11 cellular contexts compared by ENCODE assay signal in the genomic region with DNA sequence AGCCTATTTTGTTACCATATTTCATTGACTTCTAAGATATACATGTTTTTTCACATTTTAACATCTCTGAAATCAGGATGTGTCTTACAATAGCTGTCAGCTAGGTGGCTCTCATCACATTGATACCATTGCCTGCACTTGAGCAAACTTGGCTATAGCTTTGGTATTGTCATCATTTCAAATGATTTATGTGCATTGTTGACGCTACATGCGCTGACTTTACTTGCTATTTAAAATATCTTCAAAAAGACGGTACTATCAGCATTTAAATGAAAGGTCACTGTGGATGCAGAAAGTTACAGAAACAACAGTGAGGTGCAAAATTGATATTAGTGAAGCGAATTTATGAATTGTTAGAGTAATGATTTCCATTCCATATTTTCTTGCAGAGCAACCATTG. TPM values are rescaled to one million over a fixed set of nuclear protein-coding genes. Genes with fewer than 3 reads are reported as not detected.
A peak's percentile ranks its signal among the peaks of the same experiment; 100 is the strongest.
DNase-seq lines count a peak whose midpoint lies in the region; FAIRE-seq and TF ChIP-seq lines count a peak whose summit lies in the region.
"Had no signal": no experiment of that assay in that cellular context is flagged by ENCODE, and none has a peak within 500 bp of the region (broad histone marks: within the 10 kb centered on the region; RNA-seq: fewer than 3 reads in every experiment).

No MANE protein-coding gene starts in this region.

- no peaks in the 10 kb centered on the region for H3K4me1 ChIP-seq in astrocyte (ENCODE audit: insufficient read depth, low read length)

- no peak overlapping the region for H3K27ac Mint-ChIP-seq in astrocyte (ENCODE audit: unreplicated experiment)
- H3K27ac Mint-ChIP-seq: activated CD4-positive, alpha-beta T cell treated with anti-CD3 and anti-CD28 coated beads for 36 hours; stimulated activated memory B cell treated with anti-CD40 and anti-IgM and Interleukin-4, amounts not matched to agents 10 μg/mL and 1 μg/mL and 100 μg/mL, for 72 hours had no signal

- no peaks in the 10 kb centered on the region for H3K9me2 ChIP-seq in neural cell (ENCODE audit: insufficient read depth, low read length)

- H3K36me3 Mint-ChIP-seq in astrocyte (ENCODE audit: low read depth, unreplicated experiment) = peaks cover 4% of the 10 kb centered on the region
- H3K36me3 Mint-ChIP-seq: stimulated activated memory B cell treated with anti-CD40 and anti-IgM and Interleukin-4, amounts not matched to agents 10 μg/mL and 1 μg/mL and 100 μg/mL, for 72 hours had no signal

- H3K9me3 ChIP-seq in astrocyte (ENCODE audit: insufficient read depth, low read depth, low read length) = no peaks in the 10 kb centered on the region
- no peaks in the 10 kb centered on the region for H3K9me3 ChIP-seq in neural cell (ENCODE audit: low read length)

- H3K27me3 ChIP-seq in astrocyte (ENCODE audit: insufficient read depth, low read length) = no peaks in the 10 kb centered on the region
- H3K27me3 ChIP-seq in neural cell (ENCODE audit: insufficient read depth, low read depth, low read length) = no peaks in the 10 kb centered on the region

- no peak overlapping the region for H3K4me3 ChIP-seq in astrocyte (ENCODE audit: insufficient read depth, low read depth, low read length)
- no peak overlapping the region for H3K4me3 ChIP-seq in neural cell (ENCODE audit: low read length)

- no peak overlapping the region for H3K4me2 ChIP-seq in astrocyte (ENCODE audit: low read length)
- H3K4me2 ChIP-seq in neural cell (ENCODE audit: low read length) = no peak overlapping the region

- no peaks in the 10 kb centered on the region for H3K36me3 ChIP-seq in astrocyte (ENCODE audit: insufficient read depth, low read length)
- no peaks in the 10 kb centered on the region for H3K36me3 ChIP-seq in neural cell (ENCODE audit: insufficient read depth, low read length)

- TF ChIP-seq CTCF in astrocyte (IDR thresholded peaks at IDR 0.05; ENCODE audit: insufficient read depth, low read depth, low read length) (peak; percentile 43), neural cell (IDR thresholded peaks at IDR 0.05; ENCODE audit: poor library complexity, severe bottlenecking) (peak; percentile 81)

- peak; percentile 34 for FAIRE-seq in astrocyte (lab: Jason Lieb, UNC)

- H3F3A ChIP-seq in neural cell (ENCODE audit: insufficient read depth, low read length, poor library complexity, severe bottlenecking) = no peaks in the 10 kb centered on the region

- peaks cover 6% of the 10 kb centered on the region for H3K4me1 Mint-ChIP-seq in astrocyte (ENCODE audit: low read depth, unreplicated experiment)
- H3K4me1 Mint-ChIP-seq: stimulated activated memory B cell treated with anti-CD40 and anti-IgM and Interleukin-4, amounts not matched to agents 10 μg/mL and 1 μg/mL and 100 μg/mL, for 72 hours had no signal

- TF ChIP-seq RAD21 in Ishikawa (IDR thresholded peaks at IDR 0.05; ENCODE audit: low read depth) (peak; percentile 34; the same call in 1 of the 2 replicates), neural cell (conservative IDR thresholded peaks at IDR 0.05) (peak; percentile 80)

- no peak overlapping the region for H3K4me3 Mint-ChIP-seq in astrocyte (ENCODE audit: unreplicated experiment)
- H3K4me3 Mint-ChIP-seq: activated CD4-positive, alpha-beta T cell treated with anti-CD3 and anti-CD28 coated beads for 36 hours; stimulated activated memory B cell treated with anti-CD40 and anti-IgM and Interleukin-4, amounts not matched to agents 10 μg/mL and 1 μg/mL and 100 μg/mL, for 72 hours had no signal

- TF ChIP-seq EP300 in Ishikawa (IDR thresholded peaks at IDR 0.05; ENCODE audit: borderline replicate concordance) (no peak), neural cell (conservative IDR thresholded peaks at IDR 0.05; ENCODE audit: poor library complexity, severe bottlenecking) (no peak)

- H3K27ac ChIP-seq in astrocyte (ENCODE audit: low read depth, low read length) = no peak overlapping the region
- H3K27ac ChIP-seq in neural cell (ENCODE audit: low read length) = no peak overlapping the region

- H3K9ac ChIP-seq in astrocyte (ENCODE audit: low read length) (no peak overlapping the region), neural cell (ENCODE audit: low read length) (no peak overlapping the region)

- H2AFZ ChIP-seq in astrocyte (ENCODE audit: low read depth, low read length) (no peak overlapping the region), neural cell (ENCODE audit: low read depth, low read length) (no peak overlapping the region)

- DNase-seq in NCI-H1092 treated with DMSO at 0.1 percent for 48 hours (lab: John Stamatoyannopoulos, UW) (peak; percentile 1), NCI-H1092 (lab: John Stamatoyannopoulos, UW) (no peak), astrocyte (ENCODE audit: low read depth) (no peak), T-helper 1 cell (no peak), T1000 (lab: John Stamatoyannopoulos, UW) (no peak), SK-N-DZ (ENCODE audit: low spot score) (no peak)
- DNase-seq: activated CD4-positive, alpha-beta T cell treated with anti-CD3 and anti-CD28 coated beads for 36 hours; NCI-H446 had no signal

- H4K20me1 ChIP-seq in astrocyte (ENCODE audit: insufficient read depth, low read length) (no peaks in the 10 kb centered on the region), neural cell (ENCODE audit: insufficient read depth) (no peaks in the 10 kb centered on the region)

- peaks cover 8% of the 10 kb centered on the region for H3K27me3 Mint-ChIP-seq in astrocyte (ENCODE audit: low read depth, unreplicated experiment)

- H3K79me2 ChIP-seq in astrocyte (ENCODE audit: insufficient read depth, low read length) (no peaks in the 10 kb centered on the region), neural cell (replicated peaks; ENCODE audit: insufficient read depth, low read length) (no peaks in the 10 kb centered on the region)

- H3K9me3 Mint-ChIP-seq in astrocyte (ENCODE audit: unreplicated experiment) = peaks cover 3% of the 10 kb centered on the region

TF ChIP-seq in Ishikawa, 13 proteins besides CTCF, POLR2A, EP300 and RAD21:
- TF ChIP-seq TEAD4 (IDR thresholded peaks at IDR 0.05) (no peak), TCF12 (IDR thresholded peaks at IDR 0.05; ENCODE audit: low read depth) (no peak), TAF1 (IDR thresholded peaks at IDR 0.05; ENCODE audit: low read depth) (no peak), CREB1 (IDR thresholded peaks at IDR 0.05; ENCODE audit: low read depth) (no peak), EGR1 (IDR thresholded peaks at IDR 0.05) (no peak)
- TF ChIP-seq, protein P1, sequence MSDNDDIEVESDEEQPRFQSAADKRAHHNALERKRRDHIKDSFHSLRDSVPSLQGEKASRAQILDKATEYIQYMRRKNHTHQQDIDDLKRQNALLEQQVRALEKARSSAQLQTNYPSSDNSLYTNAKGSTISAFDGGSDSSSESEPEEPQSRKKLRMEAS (IDR thresholded peaks at IDR 0.05) = no peak

TF ChIP-seq in neural cell, 6 proteins besides CTCF, POLR2A, EP300 and RAD21:
- TF ChIP-seq SMC3 (conservative IDR thresholded peaks at IDR 0.05; ENCODE audit: poor library complexity) (peak; percentile 79), TAF1 (IDR thresholded peaks at IDR 0.05; ENCODE audit: low read depth) (no peak)

RNA-seq across cellular contexts. Expression of a gene that starts 54.0 kb away (rescaled TPM):
- total RNA-seq in astrocyte = 41.3 and 50.3 TPM in 2 replicates
- 19.0 and 20.8 TPM in 2 replicates for polyA plus RNA-seq in neural cell
- 91.5 and 102 TPM in 2 replicates for polyA minus RNA-seq in neural cell
- 8.2 and 13.7 TPM in 2 replicates for polyA plus RNA-seq in SK-N-DZ (2014; cell fraction: cytosol; rRNA removed)
- polyA plus RNA-seq in SK-N-DZ (2014; cell fraction: nucleus; rRNA removed) = 3.5 and 5.1 TPM in 2 replicates
